25 cellular contexts compared by ENCODE assay signal in the genomic region with DNA sequence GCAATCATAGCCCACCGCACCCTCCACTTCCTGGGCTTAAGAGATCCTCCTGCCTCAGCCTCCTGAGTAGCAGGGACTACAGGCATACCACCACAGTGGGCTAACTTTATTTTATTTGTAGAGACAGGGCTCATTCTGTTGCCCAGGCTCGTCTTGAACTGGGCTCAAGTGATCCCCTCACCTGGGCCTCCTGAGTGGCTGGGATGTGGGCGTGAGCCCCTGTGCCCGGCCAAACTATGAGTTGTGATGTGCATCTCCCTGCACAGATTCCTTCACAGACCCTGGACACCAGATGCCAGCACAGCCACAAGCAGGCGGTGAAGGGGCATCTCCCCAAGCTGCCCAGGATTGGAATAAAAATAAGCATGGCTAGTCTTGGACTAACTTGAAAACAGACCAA.
"Had no signal": no experiment of that assay in that cellular context is flagged by ENCODE, and none has a peak within 500 bp of the region (broad histone marks: within the 10 kb centered on the region; RNA-seq: fewer than 3 reads in every experiment).

No MANE protein-coding gene starts in this region.

- H3K36me3 Mint-ChIP-seq: immature natural killer cell; memory B cell; neural progenitor cell; stimulated activated effector memory CD8-positive, alpha-beta T cell treated with anti-CD3 and anti-CD28 coated beads, Interleukin-12 subunit alpha, Interleukin-12 subunit beta, amount 100 ng/mL, for 72 hours had no signal

- ATAC-seq: effector memory CD8-positive, alpha-beta T cell; gastroesophageal sphincter; pancreas; psoas muscle; stimulated activated effector memory CD8-positive, alpha-beta T cell treated with anti-CD3 and anti-CD28 coated beads, Interleukin-12 subunit alpha, Interleukin-12 subunit beta, amount 100 ng/mL, for 72 hours; stimulated activated naive CD8-positive, alpha-beta T cell treated with anti-CD3 and anti-CD28 coated beads, Interleukin-15, Interleukin-2, amounts not matched to agents 100 U/mL and 50 U/mL, for 24 hours had no signal

- H3K4me1 ChIP-seq: esophagus squamous epithelium, gastroesophageal sphincter, left ventricle myocardium inferior, lower lobe of right lung, neural progenitor cell, pancreas, psoas muscle, tibial nerve had no signal

- H3K4me3 Mint-ChIP-seq: effector memory CD8-positive, alpha-beta T cell; immature natural killer cell; memory B cell; natural killer cell treated with Interleukin-12 subunit alpha and Interleukin-12 subunit beta and Interleukin-15 and Interleukin-18, amount 100 ng/mL, for 72 hours; neural progenitor cell; stimulated activated effector memory CD8-positive, alpha-beta T cell treated with anti-CD3 and anti-CD28 coated beads, Interleukin-12 subunit alpha, Interleukin-12 subunit beta, amount 100 ng/mL, for 72 hours had no signal

- H3K27ac Mint-ChIP-seq: effector memory CD8-positive, alpha-beta T cell; immature natural killer cell; memory B cell; natural killer cell treated with Interleukin-12 subunit alpha and Interleukin-12 subunit beta and Interleukin-15 and Interleukin-18, amount 100 ng/mL, for 72 hours; neural progenitor cell; stimulated activated effector memory CD8-positive, alpha-beta T cell treated with anti-CD3 and anti-CD28 coated beads, Interleukin-12 subunit alpha, Interleukin-12 subunit beta, amount 100 ng/mL, for 72 hours had no signal

- H3K36me3 ChIP-seq: esophagus squamous epithelium, gastroesophageal sphincter, left ventricle myocardium inferior, lower lobe of right lung, neural progenitor cell, pancreas, tibial nerve had no signal

- H3K9me3 Mint-ChIP-seq: neural progenitor cell had no signal

- H3K27me3 ChIP-seq: esophagus squamous epithelium, neural progenitor cell, pancreas, tibial nerve had no signal

- H3K9me3 ChIP-seq: esophagus squamous epithelium, left ventricle myocardium inferior, lower lobe of right lung, pancreas, psoas muscle had no signal

- H3K4me1 Mint-ChIP-seq: immature natural killer cell; memory B cell; stimulated activated effector memory CD8-positive, alpha-beta T cell treated with anti-CD3 and anti-CD28 coated beads, Interleukin-12 subunit alpha, Interleukin-12 subunit beta, amount 100 ng/mL, for 72 hours had no signal

- H3K4me3 ChIP-seq: esophagus squamous epithelium, gastroesophageal sphincter, left ventricle myocardium inferior, lower lobe of right lung, neural progenitor cell, pancreas, psoas muscle, smooth muscle cell, tibial nerve had no signal

- H3K27me3 Mint-ChIP-seq: effector memory CD8-positive, alpha-beta T cell; memory B cell; natural killer cell treated with Interleukin-12 subunit alpha and Interleukin-12 subunit beta and Interleukin-15 and Interleukin-18, amount 100 ng/mL, for 72 hours had no signal

- H3K4me2 ChIP-seq: neural progenitor cell, smooth muscle cell had no signal

- H2AFZ ChIP-seq: neural progenitor cell had no signal

- DNase-seq: central memory CD4-positive, alpha-beta T cell; effector memory CD8-positive, alpha-beta T cell; esophagus squamous epithelium; foreskin fibroblast; glutamatergic neuron; immature natural killer cell; kidney; left cardiac atrium; left ventricle myocardium inferior; lower lobe of right lung; midbrain; nucleus accumbens; pancreas; psoas muscle; retina; stimulated activated CD4-positive, alpha-beta T cell treated with anti-CD3 and anti-CD28 coated beads, Interleukin-4, amount 100 ng/mL, for 1 hour; stimulated activated CD8-positive, alpha-beta memory T cell treated with anti-CD3 and anti-CD28 coated beads, Interleukin-4, amount 100 ng/mL, for 48 hours; stimulated activated naive CD8-positive, alpha-beta T cell treated with anti-CD3 and anti-CD28 coated beads, Interleukin-15, Interleukin-2, amounts not matched to agents 100 U/mL and 50 U/mL, for 24 hours had no signal

- H3K9ac ChIP-seq: neural progenitor cell had no signal

- H3K27ac ChIP-seq: esophagus squamous epithelium, gastroesophageal sphincter, left ventricle myocardium inferior, lower lobe of right lung, neural progenitor cell, pancreas, psoas muscle, tibial nerve had no signal
